In genomic region chr17:81334987-81335386, GRCh38 we compare ENCODE assay signal across 2 cellular contexts.
TF ChIP-seq lines count a peak whose summit lies in the region.

No MANE protein-coding gene starts in this region.

TF ChIP-seq in HepG2, 621 proteins besides CTCF, POLR2A, EP300 and RAD21:
- TF ChIP-seq RNF219 (CRISPR knock-in tag; IDR thresholded peaks at IDR 0.05) (no peak), ZNF687 (CRISPR knock-in tag; IDR thresholded peaks at IDR 0.05) (peak; percentile 8; the same call in 1 of the 2 replicates), ZNF235 (CRISPR knock-in tag; IDR thresholded peaks at IDR 0.05; ENCODE audit: borderline replicate concordance) (no peak), PITX1 (CRISPR knock-in tag; IDR thresholded peaks at IDR 0.05) (no peak), MTF2 (CRISPR knock-in tag; IDR thresholded peaks at IDR 0.05; ENCODE audit: borderline replicate concordance) (0 out of 2 replicates have a peak, but pooled peaks have one; percentile 22), TEAD2 (CRISPR knock-in tag; IDR thresholded peaks at IDR 0.05) (no peak), YEATS2 (CRISPR knock-in tag; IDR thresholded peaks at IDR 0.05; ENCODE audit: borderline replicate concordance) (no peak), TRIM22 (IDR thresholded peaks at IDR 0.05) (no peak), XBP1 (CRISPR knock-in tag; IDR thresholded peaks at IDR 0.05) (no peak), ZMAT5 (CRISPR knock-in tag; IDR thresholded peaks at IDR 0.05; ENCODE audit: borderline replicate concordance, low read depth) (0 out of 2 replicates have a peak, but pooled peaks have one; percentile 44), GFI1 (CRISPR knock-in tag; IDR thresholded peaks at IDR 0.05; ENCODE audit: borderline replicate concordance) (no peak), ETS1 (CRISPR knock-in tag; IDR thresholded peaks at IDR 0.05) (no peak)

TF ChIP-seq in GM23338, 12 proteins besides CTCF, POLR2A, EP300 and RAD21:
- TF ChIP-seq POLR2AphosphoS5 (IDR thresholded peaks at IDR 0.05; ENCODE audit: low read depth) (no peak), NANOG (IDR thresholded peaks at IDR 0.05; ENCODE audit: borderline replicate concordance) (no peak), ZNF462 (CRISPR knock-in tag; IDR thresholded peaks at IDR 0.05) (no peak), REST (IDR thresholded peaks at IDR 0.05; ENCODE audit: unreplicated experiment) (no peak), EZH2phosphoT487 (IDR thresholded peaks at IDR 0.05; ENCODE audit: unreplicated experiment) (no peak), ZNF114 (CRISPR knock-in tag; IDR thresholded peaks at IDR 0.05) (no peak), STAT1 (IDR thresholded peaks at IDR 0.05; ENCODE audit: unreplicated experiment) (no peak), ETS1 (IDR thresholded peaks at IDR 0.05) (no peak), ZNF331 (CRISPR knock-in tag; IDR thresholded peaks at IDR 0.05; ENCODE audit: low read depth) (no peak), CREB1 (CRISPR knock-in tag; IDR thresholded peaks at IDR 0.05; ENCODE audit: low read depth) (no peak), JUNB (IDR thresholded peaks at IDR 0.05; ENCODE audit: unreplicated experiment) (no peak)
